16 cellular contexts compared by ENCODE assay signal in the genomic region with DNA sequence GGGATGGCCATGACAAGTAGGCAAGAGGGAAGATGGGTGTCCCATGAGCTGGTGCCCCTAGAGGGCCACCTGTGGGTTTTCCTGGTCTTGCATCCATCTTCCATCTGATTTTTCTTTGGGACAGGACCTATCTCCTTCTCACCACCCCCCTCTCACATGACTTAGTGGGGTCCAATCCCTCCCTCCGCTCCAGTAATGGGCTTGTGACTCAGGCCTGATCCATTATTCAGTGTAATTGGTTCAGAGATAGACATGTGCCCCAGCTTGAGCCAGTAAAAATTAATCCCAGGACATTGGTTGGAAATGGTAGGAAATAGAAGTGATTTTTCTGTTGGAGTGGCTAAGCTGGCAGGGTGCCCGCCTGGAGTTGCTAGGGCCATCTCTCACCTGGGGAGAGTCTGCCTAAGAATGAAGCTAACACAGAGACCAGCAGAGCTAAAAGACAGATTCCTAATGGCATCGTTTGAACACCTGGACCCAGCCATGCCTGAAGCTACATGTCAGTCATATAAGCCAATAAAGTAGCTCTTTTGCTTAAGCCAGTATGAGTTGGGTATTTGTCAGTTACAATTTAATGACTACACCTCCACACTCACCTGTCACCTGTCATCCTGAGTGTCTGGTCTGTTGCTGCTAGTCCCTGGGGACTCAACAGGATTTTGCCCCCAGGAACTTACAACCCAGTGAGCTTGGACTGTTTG. TPM values are rescaled to one million over a fixed set of nuclear protein-coding genes. Genes with fewer than 3 reads are reported as not detected.
A peak's percentile ranks its signal among the peaks of the same experiment; 100 is the strongest.
DNase-seq lines count a peak whose midpoint lies in the region; ATAC-seq and TF ChIP-seq lines count a peak whose summit lies in the region.
"Had no signal": no experiment of that assay in that cellular context is flagged by ENCODE, and none has a peak within 500 bp of the region (broad histone marks: within the 10 kb centered on the region; RNA-seq: fewer than 3 reads in every experiment).

No MANE protein-coding gene starts in this region.

- no peak for ATAC-seq in HG03521 (IDR thresholded peaks at IDR 0.05; ENCODE audit: unreplicated experiment)
- ATAC-seq: activated naive CD4-positive, alpha-beta T cell treated with anti-CD3 and anti-CD28 coated beads, Interleukin-2, amount 50 U/mL, for 72 hours; natural killer cell; T-cell had no signal

- H3K9me3 Mint-ChIP-seq in neural crest cell = peaks cover 8% of the 10 kb centered on the region
- H3K9me3 Mint-ChIP-seq: natural killer cell had no signal

- peak overlapping the region; percentile 81 for H3K27ac Mint-ChIP-seq in neural crest cell (ENCODE audit: unreplicated experiment)
- H3K27ac Mint-ChIP-seq: natural killer cell, T-cell had no signal

- H2AFZ ChIP-seq in OCI-LY1 (ENCODE audit: low read length) = no peak overlapping the region

- H3K4me1 ChIP-seq in DOHH2 (ENCODE audit: control insufficient read depth, low read length) (peaks cover 31% of the 10 kb centered on the region), OCI-LY1 (ENCODE audit: insufficient read depth, low read length, severe bottlenecking) (peaks cover 35% of the 10 kb centered on the region)
- H3K4me1 ChIP-seq: right atrium auricular region, tibial nerve had no signal

- H3K27me3 ChIP-seq in DOHH2 (ENCODE audit: control insufficient read depth, low read length) (no peaks in the 10 kb centered on the region), OCI-LY1 (ENCODE audit: insufficient read depth, low read length) (no peaks in the 10 kb centered on the region)
- H3K27me3 ChIP-seq: right atrium auricular region had no signal

- peaks cover 31% of the 10 kb centered on the region for H3K36me3 ChIP-seq in DOHH2 (ENCODE audit: control insufficient read depth, low read length)
- H3K36me3 ChIP-seq in OCI-LY1 (ENCODE audit: insufficient read depth, low read length) = peaks cover 87% of the 10 kb centered on the region
- H3K36me3 ChIP-seq: right atrium auricular region, tibial nerve had no signal

- H3K9me3 ChIP-seq in DOHH2 (ENCODE audit: control insufficient read depth, insufficient read depth, low read length) (no peaks in the 10 kb centered on the region), OCI-LY1 (ENCODE audit: low read length) (peaks cover 11% of the 10 kb centered on the region)

- peak overlapping the region; percentile 1; the same call in 1 of the 2 replicates for H3K9ac ChIP-seq in OCI-LY1 (ENCODE audit: low read length)

- H3K4me3 Mint-ChIP-seq in neural crest cell = no peak overlapping the region
- H3K4me3 Mint-ChIP-seq: natural killer cell, T-cell had no signal

- H3K79me2 ChIP-seq in DOHH2 (ENCODE audit: control insufficient read depth, low read length) = no peaks in the 10 kb centered on the region
- no peaks in the 10 kb centered on the region for H3K79me2 ChIP-seq in OCI-LY1 (ENCODE audit: insufficient read depth, low read length)

- H3K27ac ChIP-seq in DOHH2 (ENCODE audit: low read depth, low read length) (peak overlapping the region; percentile 18; the same call in 1 of the 2 replicates), OCI-LY1 (ENCODE audit: low read depth, low read length, poor library complexity, severe bottlenecking) (peak overlapping the region; percentile 84)
- H3K27ac ChIP-seq: right atrium auricular region, tibial nerve had no signal

- H4K20me1 ChIP-seq in DOHH2 (ENCODE audit: control insufficient read depth, insufficient read depth, low read depth, low read length) (no peaks in the 10 kb centered on the region), OCI-LY1 (ENCODE audit: insufficient read depth, low read length) (no peaks in the 10 kb centered on the region)

- no peaks in the 10 kb centered on the region for H3K36me3 Mint-ChIP-seq in neural crest cell (ENCODE audit: low read depth)
- H3K36me3 Mint-ChIP-seq: natural killer cell had no signal

- no peaks in the 10 kb centered on the region for H3K9me2 ChIP-seq in DOHH2 (replicated peaks; ENCODE audit: control insufficient read depth, low read length)
- no peaks in the 10 kb centered on the region for H3K9me2 ChIP-seq in OCI-LY1 (ENCODE audit: low read depth, low read length)

- no peaks in the 10 kb centered on the region for H3F3A ChIP-seq in DOHH2 (ENCODE audit: control insufficient read depth, insufficient read depth)
- H3F3A ChIP-seq in OCI-LY1 (ENCODE audit: insufficient read depth, low read length) = no peaks in the 10 kb centered on the region

- TF ChIP-seq CTCF in DOHH2 (IDR thresholded peaks at IDR 0.05; ENCODE audit: low read depth, low read length, poor library complexity, severe bottlenecking) (no peak), OCI-LY1 (IDR thresholded peaks at IDR 0.05; ENCODE audit: low read length) (0 out of 2 replicates have a peak, but pooled peaks have one; percentile 7), neural crest cell (conservative IDR thresholded peaks at IDR 0.05) (no peak)

- H3K4me1 Mint-ChIP-seq in neural crest cell = peaks cover 6% of the 10 kb centered on the region
- H3K4me1 Mint-ChIP-seq: natural killer cell, T-cell had no signal

- H3K27me3 Mint-ChIP-seq in neural crest cell (ENCODE audit: low read depth) = peaks cover 21% of the 10 kb centered on the region

- DNase-seq in M059J (ENCODE audit: low read depth) (peak; percentile 39), neural crest cell (ENCODE audit: low read depth, low spot score) (no peak), epidermal melanocyte (ENCODE audit: insufficient read length, low spot score) (no peak), NCI-H1436 treated with DMSO at 0.1 percent for 48 hours (lab: John Stamatoyannopoulos, UW) (no peak)
- DNase-seq: activated CD4-positive, CD25-positive, alpha-beta regulatory T cell; C1 segment of cervical spinal cord; effector CD4-positive, alpha-beta T cell; natural killer cell; T-cell had no signal

- H3K4me2 ChIP-seq in DOHH2 (ENCODE audit: low read length) = peak overlapping the region; percentile 65
- H3K4me2 ChIP-seq in OCI-LY1 (ENCODE audit: low read length) = no peak overlapping the region; the same call in 1 of the 2 replicates

- H3K4me3 ChIP-seq in DOHH2 (ENCODE audit: low read length) (peak overlapping the region; percentile 23), OCI-LY1 (ENCODE audit: low read depth, low read length, poor library complexity, severe bottlenecking) (no peak overlapping the region)
- H3K4me3 ChIP-seq: right atrium auricular region, tibial nerve had no signal

RNA-seq across cellular contexts. Expression of gene RASAL1, which starts 14.7 kb away (rescaled TPM):
- total RNA-seq in M059J (2014; rRNA removed; shearing (Covaris generic)) = not detected in 2 replicates
- total RNA-seq in neural crest cell = not detected in 2 replicates
- total RNA-seq: fibroblast of villous mesenchyme, natural killer cell, right atrium auricular region had no signal

RNA-seq across cellular contexts. Expression of gene CFAP73, which starts 28.7 kb away (rescaled TPM):
- total RNA-seq in M059J (2014; rRNA removed; shearing (Covaris generic)) = not detected in 2 replicates
- not detected in 2 replicates for total RNA-seq in neural crest cell
- total RNA-seq: fibroblast of villous mesenchyme, natural killer cell, right atrium auricular region, tibial nerve had no signal
